Comparison of ENCODE assay signal across 1 cellular context in the genomic region with DNA sequence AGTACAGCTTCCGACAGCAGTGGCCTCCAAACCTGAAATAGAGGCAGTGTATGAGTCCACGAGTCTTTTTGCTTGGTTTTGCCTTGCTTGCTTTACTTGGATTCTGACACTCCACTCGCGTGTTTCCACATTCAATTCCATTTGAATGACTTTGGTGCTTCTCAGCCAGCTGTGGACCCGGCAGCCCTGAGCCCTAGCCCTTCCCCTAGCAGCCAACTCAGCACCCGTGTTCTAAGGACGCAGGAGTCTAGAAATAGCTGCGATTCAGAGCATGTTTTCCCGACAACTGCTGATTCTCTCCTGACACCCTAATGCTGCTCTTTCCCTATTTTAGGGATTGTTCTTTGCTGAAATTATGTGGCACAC.
TF ChIP-seq lines count a peak whose summit lies in the region.

No MANE protein-coding gene starts in this region.

TF ChIP-seq in GM23338, 12 proteins besides CTCF, POLR2A, EP300 and RAD21 (continued from another document):
- TF ChIP-seq, protein P1, sequence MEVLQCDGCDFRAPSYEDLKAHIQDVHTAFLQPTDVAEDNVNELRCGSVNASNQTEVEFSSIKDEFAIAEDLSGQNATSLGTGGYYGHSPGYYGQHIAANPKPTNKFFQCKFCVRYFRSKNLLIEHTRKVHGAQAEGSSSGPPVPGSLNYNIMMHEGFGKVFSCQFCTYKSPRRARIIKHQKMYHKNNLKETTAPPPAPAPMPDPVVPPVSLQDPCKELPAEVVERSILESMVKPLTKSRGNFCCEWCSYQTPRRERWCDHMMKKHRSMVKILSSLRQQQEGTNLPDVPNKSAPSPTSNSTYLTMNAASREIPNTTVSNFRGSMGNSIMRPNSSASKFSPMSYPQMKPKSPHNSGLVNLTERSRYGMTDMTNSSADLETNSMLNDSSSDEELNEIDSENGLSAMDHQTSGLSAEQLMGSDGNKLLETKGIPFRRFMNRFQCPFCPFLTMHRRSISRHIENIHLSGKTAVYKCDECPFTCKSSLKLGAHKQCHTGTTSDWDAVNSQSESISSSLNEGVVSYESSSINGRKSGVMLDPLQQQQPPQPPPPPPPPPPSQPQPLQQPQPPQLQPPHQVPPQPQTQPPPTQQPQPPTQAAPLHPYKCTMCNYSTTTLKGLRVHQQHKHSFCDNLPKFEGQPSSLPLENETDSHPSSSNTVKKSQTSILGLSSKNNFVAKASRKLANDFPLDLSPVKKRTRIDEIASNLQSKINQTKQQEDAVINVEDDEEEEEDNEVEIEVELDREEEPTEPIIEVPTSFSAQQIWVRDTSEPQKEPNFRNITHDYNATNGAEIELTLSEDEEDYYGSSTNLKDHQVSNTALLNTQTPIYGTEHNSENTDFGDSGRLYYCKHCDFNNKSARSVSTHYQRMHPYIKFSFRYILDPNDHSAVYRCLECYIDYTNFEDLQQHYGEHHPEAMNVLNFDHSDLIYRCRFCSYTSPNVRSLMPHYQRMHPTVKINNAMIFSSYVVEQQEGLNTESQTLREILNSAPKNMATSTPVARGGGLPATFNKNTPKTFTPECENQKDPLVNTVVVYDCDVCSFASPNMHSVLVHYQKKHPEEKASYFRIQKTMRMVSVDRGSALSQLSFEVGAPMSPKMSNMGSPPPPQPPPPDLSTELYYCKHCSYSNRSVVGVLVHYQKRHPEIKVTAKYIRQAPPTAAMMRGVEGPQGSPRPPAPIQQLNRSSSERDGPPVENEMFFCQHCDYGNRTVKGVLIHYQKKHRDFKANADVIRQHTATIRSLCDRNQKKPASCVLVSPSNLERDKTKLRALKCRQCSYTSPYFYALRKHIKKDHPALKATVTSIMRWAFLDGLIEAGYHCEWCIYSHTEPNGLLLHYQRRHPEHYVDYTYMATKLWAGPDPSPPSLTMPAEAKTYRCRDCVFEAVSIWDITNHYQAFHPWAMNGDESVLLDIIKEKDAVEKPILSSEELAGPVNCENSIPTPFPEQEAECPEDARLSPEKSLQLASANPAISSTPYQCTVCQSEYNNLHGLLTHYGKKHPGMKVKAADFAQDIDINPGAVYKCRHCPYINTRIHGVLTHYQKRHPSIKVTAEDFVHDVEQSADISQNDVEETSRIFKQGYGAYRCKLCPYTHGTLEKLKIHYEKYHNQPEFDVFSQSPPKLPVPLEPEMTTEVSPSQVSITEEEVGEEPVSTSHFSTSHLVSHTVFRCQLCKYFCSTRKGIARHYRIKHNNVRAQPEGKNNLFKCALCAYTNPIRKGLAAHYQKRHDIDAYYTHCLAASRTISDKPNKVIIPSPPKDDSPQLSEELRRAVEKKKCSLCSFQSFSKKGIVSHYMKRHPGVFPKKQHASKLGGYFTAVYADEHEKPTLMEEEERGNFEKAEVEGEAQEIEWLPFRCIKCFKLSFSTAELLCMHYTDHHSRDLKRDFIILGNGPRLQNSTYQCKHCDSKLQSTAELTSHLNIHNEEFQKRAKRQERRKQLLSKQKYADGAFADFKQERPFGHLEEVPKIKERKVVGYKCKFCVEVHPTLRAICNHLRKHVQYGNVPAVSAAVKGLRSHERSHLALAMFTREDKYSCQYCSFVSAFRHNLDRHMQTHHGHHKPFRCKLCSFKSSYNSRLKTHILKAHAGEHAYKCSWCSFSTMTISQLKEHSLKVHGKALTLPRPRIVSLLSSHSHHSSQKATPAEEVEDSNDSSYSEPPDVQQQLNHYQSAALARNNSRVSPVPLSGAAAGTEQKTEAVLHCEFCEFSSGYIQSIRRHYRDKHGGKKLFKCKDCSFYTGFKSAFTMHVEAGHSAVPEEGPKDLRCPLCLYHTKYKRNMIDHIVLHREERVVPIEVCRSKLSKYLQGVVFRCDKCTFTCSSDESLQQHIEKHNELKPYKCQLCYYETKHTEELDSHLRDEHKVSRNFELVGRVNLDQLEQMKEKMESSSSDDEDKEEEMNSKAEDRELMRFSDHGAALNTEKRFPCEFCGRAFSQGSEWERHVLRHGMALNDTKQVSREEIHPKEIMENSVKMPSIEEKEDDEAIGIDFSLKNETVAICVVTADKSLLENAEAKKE (CRISPR knock-in tag; IDR thresholded peaks at IDR 0.05) = no peak
- TF ChIP-seq ZNF331 (CRISPR knock-in tag; IDR thresholded peaks at IDR 0.05; ENCODE audit: low read depth) (no peak), ETS1 (IDR thresholded peaks at IDR 0.05) (no peak), STAT1 (IDR thresholded peaks at IDR 0.05; ENCODE audit: unreplicated experiment) (no peak), JUNB (IDR thresholded peaks at IDR 0.05; ENCODE audit: unreplicated experiment) (no peak), CREB1 (CRISPR knock-in tag; IDR thresholded peaks at IDR 0.05; ENCODE audit: low read depth) (no peak), REST (IDR thresholded peaks at IDR 0.05; ENCODE audit: unreplicated experiment) (no peak), EZH2 (IDR thresholded peaks at IDR 0.05; ENCODE audit: low read depth, unreplicated experiment) (no peak)
TF ChIP-seq in GM23338: peak in this region for 0.
